ENCODE assay signal across 8 cellular contexts in genomic region chr1:3454811-3455618, GRCh38. TPM values are rescaled to one million over a fixed set of nuclear protein-coding genes. Genes with fewer than 3 reads are reported as not detected.
DNase-seq lines count a peak whose midpoint lies in the region; ATAC-seq and TF ChIP-seq lines count a peak whose summit lies in the region.

No MANE protein-coding gene starts in this region.

- H3K9ac ChIP-seq in NT2/D1 (ENCODE audit: insufficient read length, low read depth) (peak overlapping the region; percentile 61), parathyroid adenoma (no peak overlapping the region)

- ATAC-seq in gastroesophageal sphincter (peak; percentile 9), HG03432 (IDR thresholded peaks at IDR 0.05; ENCODE audit: unreplicated experiment) (no peak), GM21447 (IDR thresholded peaks at IDR 0.05; ENCODE audit: unreplicated experiment) (no peak)

- peak overlapping the region; percentile 57 for H3K4me3 ChIP-seq in NT2/D1 (ENCODE audit: insufficient read length, low read depth)
- peak overlapping the region; percentile 26 to 57 for H3K4me3 ChIP-seq in gastroesophageal sphincter
- H3K4me3 ChIP-seq in parathyroid adenoma (ENCODE audit: low read depth, low read length) = peak overlapping the region; percentile 58

- peak; percentile 57 for DNase-seq in NCI-H1436 (lab: John Stamatoyannopoulos, UW)
- DNase-seq in NCI-H1436 treated with DMSO at 0.1 percent for 48 hours (lab: John Stamatoyannopoulos, UW) = no peak
- DNase-seq in NT2/D1 (ENCODE audit: low read depth, low spot score) = peak; percentile 40
- DNase-seq in NAMALWA (ENCODE audit: low spot score) = no peak

- H3K79me2 ChIP-seq in parathyroid adenoma = no peaks in the 10 kb centered on the region

- 16% methylated on average over 6 of the region's 46 CpGs; no CpG with 5 or more reads in 1 of the 2 donors for WGBS in gastroesophageal sphincter (ENCODE audit: low coverage in 1 of 2), 2 donors

- H3K27me3 ChIP-seq in NT2/D1 (ENCODE audit: insufficient read depth, insufficient read length) (peaks cover 6% of the 10 kb centered on the region), gastroesophageal sphincter (peaks cover 75% of the 10 kb centered on the region), parathyroid adenoma (ENCODE audit: control insufficient read depth, insufficient read depth, low read length) (no peaks in the 10 kb centered on the region)

- peak overlapping the region; percentile 62 for H2AFZ ChIP-seq in parathyroid adenoma

- TF ChIP-seq POLR2A in gastroesophageal sphincter (IDR thresholded peaks at IDR 0.05) = no peak

- H3K9me3 ChIP-seq in NT2/D1 (ENCODE audit: insufficient read depth, low read length) (no peaks in the 10 kb centered on the region), gastroesophageal sphincter (no peaks in the 10 kb centered on the region), parathyroid adenoma (ENCODE audit: control insufficient read depth, low read length) (no peaks in the 10 kb centered on the region)

- H3K27ac ChIP-seq in gastroesophageal sphincter (peak overlapping the region in 3 of 4 donors; percentile 41 to 69 (median 51)), parathyroid adenoma (no peak overlapping the region)

- H3K4me2 ChIP-seq in parathyroid adenoma (ENCODE audit: low read length) = peak overlapping the region; percentile 64

- no peak for TF ChIP-seq EP300 in gastroesophageal sphincter (IDR thresholded peaks at IDR 0.05)

- TF ChIP-seq CTCF in gastroesophageal sphincter (IDR thresholded peaks at IDR 0.05) (no peak), parathyroid adenoma (IDR thresholded peaks at IDR 0.05) (no peak)

- H3K4me1 ChIP-seq in NT2/D1 (ENCODE audit: insufficient read depth, insufficient read length) = peaks cover 22% of the 10 kb centered on the region
- H3K4me1 ChIP-seq in gastroesophageal sphincter = peaks cover 0 to 39% (median 13%) of the 10 kb centered on the region in 3 donors
- peaks cover 5% of the 10 kb centered on the region for H3K4me1 ChIP-seq in parathyroid adenoma

- H3K36me3 ChIP-seq in NT2/D1 (ENCODE audit: insufficient read depth, insufficient read length, low read length) (no peaks in the 10 kb centered on the region), gastroesophageal sphincter (no peaks in the 10 kb centered on the region), parathyroid adenoma (ENCODE audit: control insufficient read depth, insufficient read depth, low read length) (no peaks in the 10 kb centered on the region)

RNA-seq across cellular contexts. Expression of gene ARHGEF16, which starts 0.6 kb away (rescaled TPM):
- total RNA-seq in gastroesophageal sphincter = 1 to 10 TPM in 1 of 4 donors, under 1 TPM in 3; 0.54 to 2.3 (median 0.87) TPM

Comparison
In these comparisons a context has a peak if more than half of its experiments do, and no peak if none do; other contexts are left out.
1. DNase-seq: peak in NCI-H1436 (single experiment) and NT2/D1 (single experiment); none in NCI-H1436 treated with DMSO at 0.1 percent for 48 hours (single experiment) and NAMALWA (single experiment).
2. Peak in every context shown above with its lines, with median percentiles within 50 percentile points of each other: H3K4me3 ChIP-seq.